1 cellular context compared by ENCODE assay signal in genomic region chr5:1333286-1333685, GRCh38.
A peak's percentile ranks its signal among the peaks of the same experiment; 100 is the strongest.
TF ChIP-seq lines count a peak whose summit lies in the region.
"Not testable (repeated sequence)": the region's sequence is repeated elsewhere in the genome, so short reads cannot be mapped to it uniquely, and the experiment has no call there.

No MANE protein-coding gene starts in this region.

TF ChIP-seq in K562, 482 proteins besides CTCF, POLR2A, EP300 and RAD21:
- TF ChIP-seq RCOR1 (IDR thresholded peaks at IDR 0.05; ENCODE audit: borderline replicate concordance in 1 of 2, low read depth in 2 of 2, low read length in 2 of 2) (peak in 1 of 2 experiments; percentile 6; a peak in 1 of 4 replicates), ATF1 (CRISPR knock-in tag; IDR thresholded peaks at IDR 0.05) (0 out of 2 replicates have a peak, but pooled peaks have one; percentile 13), ZKSCAN8 (CRISPR knock-in tag; IDR thresholded peaks at IDR 0.05) (peak; percentile 99), ZKSCAN1 (IDR thresholded peaks at IDR 0.05; ENCODE audit: low read depth, low read length) (0 out of 2 replicates have a peak, but pooled peaks have one; percentile 17), ZFP36 (IDR thresholded peaks at IDR 0.05; ENCODE audit: low read depth, low read length, partially characterized antibody) (peak; percentile 55)
- TF ChIP-seq ATF1 (tag; IDR thresholded peaks at IDR 0.05) = not testable (repeated sequence)
